Comparison of ENCODE assay signal across 3 cellular contexts in genomic region chr2:96067098-96067660, GRCh38. TPM values are rescaled to one million over a fixed set of nuclear protein-coding genes. Genes with fewer than 3 reads are reported as not detected.
"Had no signal": no experiment of that assay in that cellular context is flagged by ENCODE, and none has a peak within 500 bp of the region (broad histone marks: within the 10 kb centered on the region; RNA-seq: fewer than 3 reads in every experiment).

No MANE protein-coding gene starts in this region.

RNA-seq across cellular contexts. Expression of gene GPAT2, which starts 32.5 kb away (rescaled TPM):
- total RNA-seq: chondrocyte had no signal

RNA-seq across cellular contexts. Expression of gene ADRA2B, which starts 49.2 kb away (rescaled TPM):
- total RNA-seq: astrocyte, esophagus mucosa had no signal
